Comparison of ENCODE assay signal across 26 cellular contexts in the genomic region with DNA sequence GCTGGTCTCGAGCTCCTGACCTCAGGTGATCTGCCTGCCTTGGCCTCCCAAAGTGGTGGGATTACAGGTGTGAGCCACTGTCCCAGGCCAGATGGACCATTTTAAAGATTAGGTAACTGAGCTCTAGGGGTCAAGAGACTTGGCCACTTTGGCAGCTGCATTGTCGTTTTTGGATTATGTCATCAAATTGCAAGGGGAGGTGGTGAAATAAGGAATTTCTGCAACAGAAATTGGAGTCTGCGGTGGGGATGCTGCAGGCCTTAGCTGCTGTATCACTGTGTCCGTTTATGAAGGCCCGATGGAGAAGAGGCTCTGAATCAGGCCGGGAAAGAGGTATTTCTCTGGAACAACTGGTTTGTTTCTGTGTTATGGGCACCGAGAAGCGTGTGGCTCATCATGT. TPM values are rescaled to one million over a fixed set of nuclear protein-coding genes. Genes with fewer than 3 reads are reported as not detected.
A peak's percentile ranks its signal among the peaks of the same experiment; 100 is the strongest.
DNase-seq lines count a peak whose midpoint lies in the region; TF ChIP-seq lines count a peak whose summit lies in the region.
"Had no signal": no experiment of that assay in that cellular context is flagged by ENCODE, and none has a peak within 500 bp of the region (broad histone marks: within the 10 kb centered on the region; RNA-seq: fewer than 3 reads in every experiment).

No MANE protein-coding gene starts in this region.

- peaks cover 24% of the 10 kb centered on the region for H3K36me3 Mint-ChIP-seq in T-helper 1 cell treated with Interleukin-12 subunit alpha and Interleukin-12 subunit beta and Interleukin-4 antibody, amounts not matched to agents 30 μg/mL and 1 μg/mL, for 36 hours (ENCODE audit: low read depth)
- peaks cover 8 to 17% of the 10 kb centered on the region in 2 donors for H3K36me3 Mint-ChIP-seq in CD14-positive monocyte

- H4K20me1 ChIP-seq in OCI-LY1 (ENCODE audit: insufficient read depth, low read length) = no peaks in the 10 kb centered on the region

- no peak for TF ChIP-seq CTCF in CD14-positive monocyte (IDR thresholded peaks at IDR 0.05)
- TF ChIP-seq CTCF in OCI-LY1 (IDR thresholded peaks at IDR 0.05; ENCODE audit: low read length) = no peak

- H3K4me3 Mint-ChIP-seq in T-helper 1 cell treated with Interleukin-12 subunit alpha and Interleukin-12 subunit beta and Interleukin-4 antibody, amounts not matched to agents 30 μg/mL and 1 μg/mL, for 36 hours = no peak overlapping the region
- no peak overlapping the region for H3K4me3 Mint-ChIP-seq in CD14-positive monocyte
- H3K4me3 Mint-ChIP-seq: GM23338 had no signal

- no peaks in the 10 kb centered on the region for H3K9me3 ChIP-seq in OCI-LY1 (ENCODE audit: low read length)
- no peaks in the 10 kb centered on the region for H3K9me3 ChIP-seq in effector memory CD4-positive, alpha-beta T cell (ENCODE audit: control insufficient read depth, low read length)
- H3K9me3 ChIP-seq: ascending aorta, gastrocnemius medialis, pancreas, right lobe of liver, uterus had no signal

- intact Hi-C loops in CD14-positive monocyte (cut with micrococcal nuclease) = loop anchor here (1.0 to 10.0 kb wide), 4 partner anchors 8 to 50 kb away; a partner anchor contains a TSS

- H3K27me3 ChIP-seq in OCI-LY1 (ENCODE audit: insufficient read depth, low read length) (no peaks in the 10 kb centered on the region), mesendoderm (ENCODE audit: insufficient read depth, low read length, poor library complexity) (no peaks in the 10 kb centered on the region)
- H3K27me3 ChIP-seq in effector memory CD4-positive, alpha-beta T cell (replicated peaks; ENCODE audit: control insufficient read depth, insufficient read depth, low read length, poor library complexity, severe bottlenecking) = no peaks in the 10 kb centered on the region
- H3K27me3 ChIP-seq: ascending aorta, gastrocnemius medialis, pancreas, right lobe of liver, uterus had no signal

- H3K27ac ChIP-seq in OCI-LY1 (ENCODE audit: low read depth, low read length, poor library complexity, severe bottlenecking) (peak overlapping the region; percentile 100), mesendoderm (ENCODE audit: low read depth, low read length) (no peak overlapping the region)
- H3K27ac ChIP-seq in effector memory CD4-positive, alpha-beta T cell (ENCODE audit: insufficient read depth, low read length, poor library complexity, severe bottlenecking) = peak overlapping the region; percentile 67
- H3K27ac ChIP-seq: 22Rv1, ascending aorta, gastrocnemius medialis, uterus, VCaP had no signal

- H3K4ac ChIP-seq in mesendoderm (ENCODE audit: low read depth, low read length) = no peak overlapping the region

- H4K8ac ChIP-seq in mesendoderm (ENCODE audit: low read depth, low read length) = no peak overlapping the region

- H3K4me1 Mint-ChIP-seq in T-helper 1 cell treated with Interleukin-12 subunit alpha and Interleukin-12 subunit beta and Interleukin-4 antibody, amounts not matched to agents 30 μg/mL and 1 μg/mL, for 36 hours (ENCODE audit: low read depth) = peaks cover 84% of the 10 kb centered on the region
- peaks cover 92% of the 10 kb centered on the region for H3K4me1 Mint-ChIP-seq in CD14-positive monocyte

- H3K9me3 Mint-ChIP-seq in T-helper 1 cell treated with Interleukin-12 subunit alpha and Interleukin-12 subunit beta and Interleukin-4 antibody, amounts not matched to agents 30 μg/mL and 1 μg/mL, for 36 hours = no peaks in the 10 kb centered on the region
- H3K9me3 Mint-ChIP-seq in CD14-positive monocyte = no peaks in the 10 kb centered on the region
- H3K9me3 Mint-ChIP-seq: GM23338 had no signal

- H3K27me3 Mint-ChIP-seq in T-helper 1 cell treated with Interleukin-12 subunit alpha and Interleukin-12 subunit beta and Interleukin-4 antibody, amounts not matched to agents 30 μg/mL and 1 μg/mL, for 36 hours (ENCODE audit: low read depth) = no peaks in the 10 kb centered on the region
- peaks cover 0 to 3% (median 0%) of the 10 kb centered on the region in 3 donors for H3K27me3 Mint-ChIP-seq in CD14-positive monocyte (ENCODE audit: low read depth in 3 of 3)

- peaks cover 7% of the 10 kb centered on the region; the same call in 1 of the 2 replicates for H3K36me3 ChIP-seq in OCI-LY1 (ENCODE audit: insufficient read depth, low read length)
- no peaks in the 10 kb centered on the region for H3K36me3 ChIP-seq in effector memory CD4-positive, alpha-beta T cell (ENCODE audit: control insufficient read depth, insufficient read depth, low read length)
- H3K36me3 ChIP-seq in mesendoderm (ENCODE audit: control insufficient read depth, insufficient read depth, low read length) = no peaks in the 10 kb centered on the region
- H3K36me3 ChIP-seq: ascending aorta, gastrocnemius medialis, pancreas, right lobe of liver, uterus had no signal

- no peak overlapping the region for H3K18ac ChIP-seq in mesendoderm (ENCODE audit: low read length)

- DNase-seq in T-helper 1 cell (no peak), CD14-positive monocyte (ENCODE audit: low spot score) (no peak), COLO668 (lab: John Stamatoyannopoulos, UW; ENCODE audit: unreplicated experiment) (no peak), mesendoderm (no peak), middle frontal gyrus (ENCODE audit: extremely low spot score, low spot score) (no peak)
- DNase-seq in effector memory CD4-positive, alpha-beta T cell = no peak
- DNase-seq: activated CD8-positive, alpha-beta memory T cell treated with anti-CD3 and anti-CD28 coated beads for 24 hours; activated gamma-delta T cell; DMS153; effector CD4-positive, alpha-beta T cell; gastrocnemius medialis; GDM1; kidney; NCI-H1930; NCI-H226; right lobe of liver; SIG-M5; uterus had no signal

- H2BK120ac ChIP-seq in mesendoderm (ENCODE audit: low read depth, low read length) = no peak overlapping the region

- H2AFZ ChIP-seq in OCI-LY1 (ENCODE audit: low read length) = no peak overlapping the region
- H2AFZ ChIP-seq: GM23338 had no signal

- H4K5ac ChIP-seq in mesendoderm (ENCODE audit: low read length) = no peak overlapping the region

- peak overlapping the region; percentile 51; the same call in 1 of the 2 replicates for H3K9ac ChIP-seq in OCI-LY1 (ENCODE audit: low read length)
- H3K9ac ChIP-seq in mesendoderm (ENCODE audit: low read length) = no peak overlapping the region

- no peak overlapping the region for H3K56ac ChIP-seq in mesendoderm (ENCODE audit: low read length)

- H3K79me1 ChIP-seq in mesendoderm (ENCODE audit: low read length) = peaks cover 22% of the 10 kb centered on the region

- H3K4me3 ChIP-seq in OCI-LY1 (ENCODE audit: low read depth, low read length, poor library complexity, severe bottlenecking) = peak overlapping the region; percentile 17
- no peak overlapping the region for H3K4me3 ChIP-seq in effector memory CD4-positive, alpha-beta T cell (ENCODE audit: insufficient read depth, low read depth, low read length, poor library complexity, severe bottlenecking)
- no peak overlapping the region for H3K4me3 ChIP-seq in mesendoderm (ENCODE audit: low read length)
- H3K4me3 ChIP-seq: ascending aorta, gastrocnemius medialis, GM23338, lung, pancreas, right lobe of liver, uterus had no signal

- peak overlapping the region; percentile 52 for H3K27ac Mint-ChIP-seq in T-helper 1 cell treated with Interleukin-12 subunit alpha and Interleukin-12 subunit beta and Interleukin-4 antibody, amounts not matched to agents 30 μg/mL and 1 μg/mL, for 36 hours
- peak overlapping the region; percentile 83 to 94 (median 88) for H3K27ac Mint-ChIP-seq in CD14-positive monocyte
- H3K27ac Mint-ChIP-seq: GM23338 had no signal

- H3K23ac ChIP-seq in mesendoderm (ENCODE audit: low read length) = no peak overlapping the region

- peaks cover 24% of the 10 kb centered on the region; the same call in 1 of the 2 replicates for H3F3A ChIP-seq in OCI-LY1 (ENCODE audit: insufficient read depth, low read length)

- no peak overlapping the region for H2BK5ac ChIP-seq in mesendoderm (ENCODE audit: low read length)

- H3K9me2 ChIP-seq in OCI-LY1 (ENCODE audit: low read depth, low read length) = no peaks in the 10 kb centered on the region

- no peak overlapping the region for H2BK15ac ChIP-seq in mesendoderm (replicated peaks; ENCODE audit: low read depth)

- H3K79me2 ChIP-seq in OCI-LY1 (ENCODE audit: insufficient read depth, low read length) (peaks cover 67% of the 10 kb centered on the region), mesendoderm (ENCODE audit: control insufficient read depth, insufficient read depth, low read length) (peaks cover 13% of the 10 kb centered on the region)

- no CpG with 5 or more reads among the region's 8 CpGs for WGBS in mesendoderm (ENCODE audit: extremely low coverage, insufficient coverage, low lambda C conversion rate)

- no peak overlapping the region for H2AK5ac ChIP-seq in mesendoderm (ENCODE audit: low read length)

- H3K4me1 ChIP-seq in OCI-LY1 (ENCODE audit: insufficient read depth, low read length, severe bottlenecking) (peaks cover 100% of the 10 kb centered on the region), mesendoderm (ENCODE audit: control insufficient read depth, low read depth, low read length) (peaks cover 14% of the 10 kb centered on the region)
- peaks cover 80% of the 10 kb centered on the region for H3K4me1 ChIP-seq in effector memory CD4-positive, alpha-beta T cell (ENCODE audit: control insufficient read depth, insufficient read depth, low read length, poor library complexity, severe bottlenecking)
- H3K4me1 ChIP-seq: gastrocnemius medialis, uterus had no signal

- H3K4me2 ChIP-seq in OCI-LY1 (ENCODE audit: low read length) (peak overlapping the region; percentile 70; the same call in 1 of the 2 replicates), mesendoderm (ENCODE audit: low read length) (no peak overlapping the region)
- H3K4me2 ChIP-seq: GM23338 had no signal

RNA-seq across cellular contexts. Expression of a gene that starts 34.6 kb away (rescaled TPM):
- polyA plus RNA-seq in CD14-positive monocyte = 10 to 100 TPM in 1 of 2 donors, 1 to 10 TPM in 1; 10.0 to 14.6 TPM
- polyA plus RNA-seq in mesendoderm (2013, experiment 1 of 2) = 8.7 TPM
- 8.4 TPM for polyA plus RNA-seq in mesendoderm (2013, experiment 2 of 2)
